Comparison of ENCODE assay signal across 1 cellular context in genomic region chr9:136057236-136058151, GRCh38.
TF ChIP-seq lines count a peak whose summit lies in the region.

No MANE protein-coding gene starts in this region.

TF ChIP-seq in WTC11, 78 proteins besides CTCF, POLR2A, EP300 and RAD21 (continued from another document):
- TF ChIP-seq E2F4 (CRISPR knock-in tag; IDR thresholded peaks at IDR 0.05; ENCODE audit: borderline replicate concordance, low read depth): no peak
- no peak for TF ChIP-seq MLX (CRISPR knock-in tag; IDR thresholded peaks at IDR 0.05)
- no peak for TF ChIP-seq ZNF671 (CRISPR knock-in tag; IDR thresholded peaks at IDR 0.05)
- TF ChIP-seq NR2C2 (CRISPR knock-in tag; IDR thresholded peaks at IDR 0.05): no peak
- no peak for TF ChIP-seq ZNF263 (CRISPR knock-in tag; IDR thresholded peaks at IDR 0.05; ENCODE audit: low read depth)
- no peak for TF ChIP-seq PREB (CRISPR knock-in tag; IDR thresholded peaks at IDR 0.05; ENCODE audit: borderline replicate concordance)
- TF ChIP-seq E2F1 (CRISPR knock-in tag; IDR thresholded peaks at IDR 0.05): no peak
- TF ChIP-seq TEAD4 (CRISPR knock-in tag; IDR thresholded peaks at IDR 0.05): no peak
